In the genomic region with DNA sequence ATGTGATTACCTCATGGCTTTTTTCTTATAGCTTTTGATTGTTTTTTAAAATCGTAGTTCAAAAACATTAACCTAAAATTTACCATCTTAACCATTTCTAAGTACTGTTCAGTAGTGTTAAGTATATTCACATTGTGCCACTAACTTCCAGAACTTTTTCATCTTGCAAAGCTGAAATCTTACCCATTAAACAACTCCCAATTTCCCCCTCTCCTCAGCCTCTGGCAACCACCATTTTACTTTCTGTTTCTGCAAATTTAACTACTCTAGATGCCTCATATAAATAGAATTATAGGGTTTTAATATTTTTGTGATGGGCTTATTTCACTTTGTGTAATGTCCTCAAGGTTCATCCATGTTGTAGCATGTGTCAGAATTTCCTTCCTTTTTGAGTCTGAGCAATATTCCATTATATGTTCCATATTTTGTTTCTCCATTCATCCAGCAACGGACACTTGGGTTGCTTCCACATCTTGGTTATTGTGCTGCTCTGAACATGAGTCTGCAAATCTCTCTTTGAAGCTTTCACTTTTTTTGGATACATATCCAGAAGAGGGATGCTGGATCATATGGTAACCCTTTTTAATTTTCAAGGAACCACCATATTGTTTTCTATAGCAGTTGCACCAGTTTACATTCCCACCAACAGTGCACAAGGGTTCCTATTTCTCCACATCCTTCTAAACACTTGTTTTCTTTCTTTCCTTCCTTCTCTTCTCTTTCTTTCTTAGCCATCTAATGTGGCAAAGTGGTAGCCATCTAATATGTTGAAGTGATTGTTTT, we compare ENCODE assay signal across 9 cellular contexts. TPM values are rescaled to one million over a fixed set of nuclear protein-coding genes. Genes with fewer than 3 reads are reported as not detected.
DNase-seq lines count a peak whose midpoint lies in the region; ATAC-seq and TF ChIP-seq lines count a peak whose summit lies in the region.
"Had no signal": no experiment of that assay in that cellular context is flagged by ENCODE, and none has a peak within 500 bp of the region (broad histone marks: within the 10 kb centered on the region; RNA-seq: fewer than 3 reads in every experiment).

No MANE protein-coding gene starts in this region.

- H3K36me3 Mint-ChIP-seq in activated T-cell treated with anti-CD3 and anti-CD28 coated beads, Interleukin-2, amount 50 U/mL, for 4 hours (ENCODE audit: insufficient read depth) = peaks cover 22% of the 10 kb centered on the region
- H3K36me3 Mint-ChIP-seq in stimulated activated naive B cell treated with anti-CD40 and anti-IgM and Interleukin-4, amounts not matched to agents 10 μg/mL and 1 μg/mL and 100 μg/mL, for 72 hours = peaks cover 11 to 29% of the 10 kb centered on the region in 2 donors

- intact Hi-C loops in left cardiac atrium (cut with DNase I) = no loop called here

- H3K27ac Mint-ChIP-seq in stimulated activated naive B cell treated with anti-CD40 and anti-IgM and Interleukin-4, amounts not matched to agents 10 μg/mL and 1 μg/mL and 100 μg/mL, for 72 hours = peak overlapping the region; percentile 28

- 0 out of 2 replicates have a peak overlapping the region, but pooled peaks have one; percentile 3 for H3K4me3 ChIP-seq in WI38 (ENCODE audit: low read depth, low read length)
- peak overlapping the region; percentile 89 for H3K4me3 ChIP-seq in fibroblast of mammary gland (ENCODE audit: control insufficient read depth, low read depth, low read length)

- no peak for ATAC-seq in activated T-cell treated with anti-CD3 and anti-CD28 coated beads, Interleukin-2, amount 50 U/mL, for 4 hours
- ATAC-seq in stimulated activated naive B cell treated with anti-CD40 and anti-IgM and Interleukin-4, amounts not matched to agents 10 μg/mL and 1 μg/mL and 100 μg/mL, for 72 hours (replicated peaks) = no peak
- no peak for ATAC-seq in left cardiac atrium

- peak overlapping the region; percentile 99 for H3K4me3 Mint-ChIP-seq in activated T-cell treated with anti-CD3 and anti-CD28 coated beads, Interleukin-2, amount 50 U/mL, for 4 hours
- H3K4me3 Mint-ChIP-seq in stimulated activated naive B cell treated with anti-CD40 and anti-IgM and Interleukin-4, amounts not matched to agents 10 μg/mL and 1 μg/mL and 100 μg/mL, for 72 hours = peak overlapping the region; percentile 23 to 39

- TF ChIP-seq CTCF in WI38 (IDR thresholded peaks at IDR 0.05; ENCODE audit: low read depth, low read length) (no peak), fibroblast of mammary gland (conservative IDR thresholded peaks at IDR 0.05; ENCODE audit: control insufficient read depth, insufficient read depth, low read depth, low read length) (no peak)

- H3K27me3 Mint-ChIP-seq in activated T-cell treated with anti-CD3 and anti-CD28 coated beads, Interleukin-2, amount 50 U/mL, for 4 hours (ENCODE audit: low read depth) = no peaks in the 10 kb centered on the region
- no peaks in the 10 kb centered on the region for H3K27me3 Mint-ChIP-seq in stimulated activated naive B cell treated with anti-CD40 and anti-IgM and Interleukin-4, amounts not matched to agents 10 μg/mL and 1 μg/mL and 100 μg/mL, for 72 hours

- no peak for DNase-seq in activated T-cell treated with anti-CD3 and anti-CD28 coated beads, Interleukin-2, amount 50 U/mL, for 4 hours
- no peak for DNase-seq in activated T-cell treated with anti-CD3 and anti-CD28 coated beads, Interleukin-2, amount 50 U/mL, for 48 hours
- DNase-seq in fibroblast of mammary gland (ENCODE audit: low read depth) (no peak), left cardiac atrium (no peak), activated gamma-delta T cell treated with Interleukin-2 at 50 U/mL for 16 hours (no peak), NCI-H1092 (lab: John Stamatoyannopoulos, UW) (no peak)
- no peak for DNase-seq in stimulated activated naive B cell treated with anti-CD40 and anti-IgM and Interleukin-4, amounts not matched to agents 10 μg/mL and 1 μg/mL and 100 μg/mL, for 72 hours
- DNase-seq: NCI-H510A had no signal

- H3K4me1 Mint-ChIP-seq in activated T-cell treated with anti-CD3 and anti-CD28 coated beads, Interleukin-2, amount 50 U/mL, for 4 hours (ENCODE audit: low read depth) = peaks cover 59% of the 10 kb centered on the region
- peaks cover 29 to 48% of the 10 kb centered on the region in 2 donors for H3K4me1 Mint-ChIP-seq in stimulated activated naive B cell treated with anti-CD40 and anti-IgM and Interleukin-4, amounts not matched to agents 10 μg/mL and 1 μg/mL and 100 μg/mL, for 72 hours

- H3K9me3 Mint-ChIP-seq in activated T-cell treated with anti-CD3 and anti-CD28 coated beads, Interleukin-2, amount 50 U/mL, for 4 hours = no peaks in the 10 kb centered on the region
- H3K9me3 Mint-ChIP-seq in stimulated activated naive B cell treated with anti-CD40 and anti-IgM and Interleukin-4, amounts not matched to agents 10 μg/mL and 1 μg/mL and 100 μg/mL, for 72 hours = peaks cover 1 to 4% of the 10 kb centered on the region in 2 donors

RNA-seq across cellular contexts. Expression of gene HIF1A, which starts 5.0 kb away (rescaled TPM):
- total RNA-seq in activated T-cell treated with anti-CD3 and anti-CD28 coated beads, Interleukin-2, amount 50 U/mL, for 4 hours = 100 to 1,000 TPM; 252 to 294 (median 274) TPM
- total RNA-seq in left cardiac atrium = 100 to 1,000 TPM in 1 of 2 donors, 10 to 100 TPM in 1; 50.9 to 109 TPM
